11 cellular contexts compared by ENCODE assay signal in genomic region chr9:104091028-104091590, GRCh38. TPM values are rescaled to one million over a fixed set of nuclear protein-coding genes. Genes with fewer than 3 reads are reported as not detected.
DNase-seq lines count a peak whose midpoint lies in the region; ATAC-seq and TF ChIP-seq lines count a peak whose summit lies in the region.
"Had no signal": no experiment of that assay in that cellular context is flagged by ENCODE, and none has a peak within 500 bp of the region (broad histone marks: within the 10 kb centered on the region; RNA-seq: fewer than 3 reads in every experiment).

No MANE protein-coding gene starts in this region.

- H3K27me3 Mint-ChIP-seq in activated CD4-positive, alpha-beta T cell treated with anti-CD3 and anti-CD28 coated beads, Interleukin-2, amount 10 ng/mL, durations not matched to agents 7 days and 5 days: peaks cover 6% of the 10 kb centered on the region

- peak overlapping the region; percentile 66 for H3K27ac Mint-ChIP-seq in activated CD4-positive, alpha-beta T cell treated with anti-CD3 and anti-CD28 coated beads, Interleukin-2, amount 10 ng/mL, durations not matched to agents 7 days and 5 days
- H3K27ac Mint-ChIP-seq: activated naive CD4-positive, alpha-beta T cell treated with anti-CD3 and anti-CD28 coated beads, Interleukin-2, amount 50 U/mL, for 24 hours; stimulated activated naive CD8-positive, alpha-beta T cell treated with anti-CD3 and anti-CD28 coated beads, Interleukin-15, Interleukin-2, amounts not matched to agents 100 ng/mL and 50 ng/mL, for 24 hours had no signal

- peaks cover 14% of the 10 kb centered on the region for H3K36me3 Mint-ChIP-seq in activated CD4-positive, alpha-beta T cell treated with anti-CD3 and anti-CD28 coated beads, Interleukin-2, amount 10 ng/mL, durations not matched to agents 7 days and 5 days (ENCODE audit: low read depth)

- H3K27ac ChIP-seq in esophagus squamous epithelium (peak overlapping the region in 3 of 4 donors; percentile 45 to 95 (median 95)), subcutaneous abdominal adipose tissue (ENCODE audit: low read depth, low read length) (peak overlapping the region; percentile 27)

- no peaks in the 10 kb centered on the region for H3K9me3 ChIP-seq in esophagus squamous epithelium
- H3K9me3 ChIP-seq in subcutaneous abdominal adipose tissue (ENCODE audit: control insufficient read depth in 5 of 5, low read length in 5 of 5): no peaks in the 10 kb centered on the region

- H3K4me3 ChIP-seq in esophagus squamous epithelium: peak overlapping the region in 1 of 4 donors; percentile 27
- H3K4me3 ChIP-seq in subcutaneous abdominal adipose tissue (ENCODE audit: low read depth in 1 of 5, low read length in 5 of 5): no peak overlapping the region

- intact Hi-C loops in esophagus squamous epithelium (cut with DNase I): no loop called here

- peaks cover 0 to 30% (median 14%) of the 10 kb centered on the region in 3 donors for H3K4me1 ChIP-seq in esophagus squamous epithelium
- peaks cover 3 to 40% (median 33%) of the 10 kb centered on the region in 5 donors for H3K4me1 ChIP-seq in subcutaneous abdominal adipose tissue (ENCODE audit: control insufficient read depth in 5 of 5, insufficient read depth in 5 of 5, low read length in 5 of 5)

- WGBS in esophagus squamous epithelium, 2 donors: 65 to 73% methylated on average over 9 of the region's 9 CpGs

- no peak for ATAC-seq in GM19328 (IDR thresholded peaks at IDR 0.05; ENCODE audit: unreplicated experiment)

- no peaks in the 10 kb centered on the region for H3K27me3 ChIP-seq in esophagus squamous epithelium
- H3K27me3 ChIP-seq in subcutaneous abdominal adipose tissue (ENCODE audit: control insufficient read depth in 5 of 5, insufficient read depth in 4 of 5, low read length in 5 of 5): no peaks in the 10 kb centered on the region

- no peak for TF ChIP-seq CTCF in esophagus squamous epithelium (IDR thresholded peaks at IDR 0.05)

- POLR2A ChIA-PET in activated CD4-positive, alpha-beta T cell treated with anti-CD3 and anti-CD28 coated beads, Interleukin-2, amount 10 ng/mL, durations not matched to agents 7 days and 5 days (lab: Charles Lee): interaction anchor here (0.6 kb wide), 1 partner anchor 150 kb away, joined by 3 read pairs; no protein-coding TSS in a partner anchor

- H3K4me1 Mint-ChIP-seq in activated CD4-positive, alpha-beta T cell treated with anti-CD3 and anti-CD28 coated beads, Interleukin-2, amount 10 ng/mL, durations not matched to agents 7 days and 5 days: peaks cover 38% of the 10 kb centered on the region

- no peak for DNase-seq in activated CD4-positive, alpha-beta T cell treated with anti-CD3 and anti-CD28 coated beads, Interleukin-2, amount 10 ng/mL, durations not matched to agents 7 days and 5 days
- DNase-seq in activated CD4-positive, alpha-beta T cell treated with anti-CD3 and anti-CD28 coated beads, Interleukin-2, amount 50 U/mL, for 48 hours: no peak
- peak; percentile 24 for DNase-seq in NCI-H526 treated with DMSO at 0.1 percent for 48 hours (lab: John Stamatoyannopoulos, UW)
- no peak for DNase-seq in esophagus squamous epithelium (lab: John Stamatoyannopoulos, UW)
- no peak for DNase-seq in activated gamma-delta T cell treated with Interleukin-2 at 50 U/mL for 16 hours
- no peak for DNase-seq in mucosa of gallbladder (ENCODE audit: low spot score)
- DNase-seq: activated CD4-positive, CD25-positive, alpha-beta regulatory T cell had no signal

- H3K9ac ChIP-seq in subcutaneous abdominal adipose tissue (ENCODE audit: low read length in 5 of 5): no peak overlapping the region

- H3K36me3 ChIP-seq in esophagus squamous epithelium (no peaks in the 10 kb centered on the region), subcutaneous abdominal adipose tissue (ENCODE audit: control insufficient read depth in 5 of 5, insufficient read depth in 5 of 5, low read length in 5 of 5) (no peaks in the 10 kb centered on the region)

- no peaks in the 10 kb centered on the region for H3K9me3 Mint-ChIP-seq in activated CD4-positive, alpha-beta T cell treated with anti-CD3 and anti-CD28 coated beads, Interleukin-2, amount 10 ng/mL, durations not matched to agents 7 days and 5 days
- H3K9me3 Mint-ChIP-seq: activated naive CD4-positive, alpha-beta T cell treated with anti-CD3 and anti-CD28 coated beads, Interleukin-2, amount 50 U/mL, for 24 hours; stimulated activated naive CD8-positive, alpha-beta T cell treated with anti-CD3 and anti-CD28 coated beads, Interleukin-15, Interleukin-2, amounts not matched to agents 100 ng/mL and 50 ng/mL, for 24 hours had no signal

- no peak overlapping the region for H3K4me3 Mint-ChIP-seq in activated CD4-positive, alpha-beta T cell treated with anti-CD3 and anti-CD28 coated beads, Interleukin-2, amount 10 ng/mL, durations not matched to agents 7 days and 5 days

- no peak for TF ChIP-seq POLR2A in esophagus squamous epithelium (IDR thresholded peaks at IDR 0.05)

- CTCF ChIA-PET in activated CD4-positive, alpha-beta T cell treated with anti-CD3 and anti-CD28 coated beads, Interleukin-2, amount 10 ng/mL, durations not matched to agents 7 days and 5 days (lab: Charles Lee): interaction anchor here (1.4 kb wide), 1 partner anchor 17 kb away, joined by 4 read pairs; no protein-coding TSS in a partner anchor

RNA-seq across cellular contexts. Expression of gene SMC2, which starts 3.0 kb away (rescaled TPM):
- total RNA-seq in activated CD4-positive, alpha-beta T cell treated with anti-CD3 and anti-CD28 coated beads, Interleukin-2, amount 10 ng/mL, durations not matched to agents 7 days and 5 days: 10 to 100 TPM; 85.9 to 94.8 TPM
- total RNA-seq in esophagus squamous epithelium: 10 to 100 TPM in 3 of 4 donors, 1 to 10 TPM in 1; 6.7 to 17.6 (median 13.7) TPM
- total RNA-seq in mucosa of gallbladder: 7.1 TPM

Comparison
In these comparisons a context has a peak if more than half of its experiments do, and no peak if none do; other contexts are left out.
1. RNA of gene SMC2, which starts 3.0 kb away (total RNA-seq): 85.9 to 94.8 TPM in activated CD4-positive, alpha-beta T cell treated with anti-CD3 and anti-CD28 coated beads, Interleukin-2, amount 10 ng/mL, durations not matched to agents 7 days and 5 days; 6.7 to 17.6 TPM in esophagus squamous epithelium and 7.1 TPM in mucosa of gallbladder (single experiment); every median in the first group is over 4 times any median in the second.